29 cellular contexts compared by ENCODE assay signal in the genomic region with DNA sequence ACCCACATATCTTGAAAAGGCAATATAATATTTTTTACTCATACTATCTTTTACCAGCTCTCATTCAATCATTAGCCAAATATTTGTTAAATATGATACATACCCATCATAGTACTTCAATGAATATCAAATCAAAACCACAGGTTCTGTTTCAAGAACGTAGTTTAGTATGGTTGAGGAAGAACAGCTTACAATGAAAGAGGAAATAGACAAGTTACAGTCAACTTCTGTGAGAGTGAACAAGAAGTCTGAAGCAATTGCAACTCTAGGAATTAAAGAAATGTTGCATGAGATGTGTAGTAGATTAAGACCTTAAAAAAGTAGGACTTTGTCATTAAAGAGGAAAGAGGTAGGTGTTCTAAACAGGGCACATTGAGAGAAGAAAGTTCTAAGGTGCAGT. TPM values are rescaled to one million over a fixed set of nuclear protein-coding genes. Genes with fewer than 3 reads are reported as not detected.
"Had no signal": no experiment of that assay in that cellular context is flagged by ENCODE, and none has a peak within 500 bp of the region (broad histone marks: within the 10 kb centered on the region; RNA-seq: fewer than 3 reads in every experiment).

No MANE protein-coding gene starts in this region.

- H3K27ac Mint-ChIP-seq: activated CD4-positive, alpha-beta memory T cell treated with anti-CD3 and anti-CD28 coated beads for 36 hours; activated CD4-positive, alpha-beta T cell treated with anti-CD3 and anti-CD28 coated beads, Interleukin-2, amount 10 ng/mL, durations not matched to agents 24 days and 14 days; activated naive CD4-positive, alpha-beta T cell treated with anti-CD3 and anti-CD28 coated beads, Interleukin-2, amount 50 U/mL, for 72 hours; activated T-helper 2 cell treated with anti-CD3 and anti-CD28 coated beads, Interferon-gamma antibody, Interleukin-2, Interleukin-4, amounts not matched to agents 10 μg/mL and 5 μg/mL and 100 μg/mL, durations not matched to agents 14 hours and 24 hours and 36 hours; natural killer cell treated with Interleukin-12 subunit alpha and Interleukin-12 subunit beta and Interleukin-15 and Interleukin-18, amount 100 ng/mL, for 72 hours; stimulated activated naive CD8-positive, alpha-beta T cell treated with anti-CD3 and anti-CD28 coated beads, Interleukin-15, Interleukin-2, amounts not matched to agents 100 ng/mL and 50 ng/mL, for 24 hours; T-helper 1 cell treated with Interleukin-12 subunit alpha and Interleukin-12 subunit beta and Interleukin-4 antibody, amounts not matched to agents 30 μg/mL and 1 μg/mL, for 36 hours had no signal

- ATAC-seq: activated CD4-positive, CD25-positive, alpha-beta regulatory T cell treated with anti-CD3 and anti-CD28 coated beads, Interleukin-2, amount 50 U/mL, for 24 hours; activated naive CD4-positive, alpha-beta T cell treated with anti-CD3 and anti-CD28 coated beads, Interleukin-2, amount 50 U/mL, for 72 hours; heart right ventricle; left ventricle myocardium superior; mucosa of descending colon; natural killer cell treated with Interleukin-12 subunit alpha and Interleukin-12 subunit beta and Interleukin-15 and Interleukin-18, amount 100 ng/mL, for 72 hours; right lobe of liver had no signal

- H3K27me3 Mint-ChIP-seq: activated CD4-positive, alpha-beta memory T cell treated with anti-CD3 and anti-CD28 coated beads for 36 hours; activated CD4-positive, alpha-beta T cell treated with anti-CD3 and anti-CD28 coated beads, Interleukin-2, amount 10 ng/mL, durations not matched to agents 24 days and 14 days; natural killer cell treated with Interleukin-12 subunit alpha and Interleukin-12 subunit beta and Interleukin-15 and Interleukin-18, amount 100 ng/mL, for 72 hours; stimulated activated naive CD8-positive, alpha-beta T cell treated with anti-CD3 and anti-CD28 coated beads, Interleukin-15, Interleukin-2, amounts not matched to agents 100 ng/mL and 50 ng/mL, for 24 hours had no signal

- H3K4me3 Mint-ChIP-seq: activated CD4-positive, alpha-beta memory T cell treated with anti-CD3 and anti-CD28 coated beads for 36 hours; activated CD4-positive, alpha-beta T cell treated with anti-CD3 and anti-CD28 coated beads, Interleukin-2, amount 10 ng/mL, durations not matched to agents 24 days and 14 days; natural killer cell treated with Interleukin-12 subunit alpha and Interleukin-12 subunit beta and Interleukin-15 and Interleukin-18, amount 100 ng/mL, for 72 hours; stimulated activated naive CD8-positive, alpha-beta T cell treated with anti-CD3 and anti-CD28 coated beads, Interleukin-15, Interleukin-2, amounts not matched to agents 100 ng/mL and 50 ng/mL, for 24 hours; T-helper 1 cell treated with Interleukin-12 subunit alpha and Interleukin-12 subunit beta and Interleukin-4 antibody, amounts not matched to agents 30 μg/mL and 1 μg/mL, for 36 hours had no signal

- H3K4me1 Mint-ChIP-seq: activated CD4-positive, alpha-beta T cell treated with anti-CD3 and anti-CD28 coated beads, Interleukin-2, amount 10 ng/mL, durations not matched to agents 24 days and 14 days had no signal

- H3K9me3 Mint-ChIP-seq: activated CD4-positive, alpha-beta memory T cell treated with anti-CD3 and anti-CD28 coated beads for 36 hours; activated CD4-positive, alpha-beta T cell treated with anti-CD3 and anti-CD28 coated beads, Interleukin-2, amount 10 ng/mL, durations not matched to agents 24 days and 14 days; activated T-helper 2 cell treated with anti-CD3 and anti-CD28 coated beads, Interferon-gamma antibody, Interleukin-2, Interleukin-4, amounts not matched to agents 10 μg/mL and 5 μg/mL and 100 μg/mL, durations not matched to agents 14 hours and 24 hours and 36 hours; T-helper 1 cell treated with Interleukin-12 subunit alpha and Interleukin-12 subunit beta and Interleukin-4 antibody, amounts not matched to agents 30 μg/mL and 1 μg/mL, for 36 hours had no signal

- H3K9me3 ChIP-seq: esophagus squamous epithelium, mucosa of descending colon, right lobe of liver, thoracic aorta, uterus had no signal

- DNase-seq: activated CD4-positive, alpha-beta memory T cell treated with anti-CD3 and anti-CD28 coated beads for 36 hours; activated CD4-positive, alpha-beta T cell treated with anti-CD3 and anti-CD28 coated beads, Interleukin-2, amount 10 ng/mL, durations not matched to agents 24 days and 14 days; activated CD8-positive, alpha-beta memory T cell treated with anti-CD3 and anti-CD28 coated beads, Interleukin-2, amount 50 U/mL, for 48 hours; activated T-cell treated with anti-CD3 and anti-CD28 coated beads, Interleukin-2, amount 50 U/mL, for 48 hours; dermis blood vessel endothelial cell; effector CD8-positive, alpha-beta T cell; esophagus squamous epithelium; foreskin melanocyte; heart right ventricle; left ventricle myocardium superior; mucosa of descending colon; posterior cingulate gyrus; right lobe of liver; stimulated activated CD4-positive, alpha-beta T cell treated with anti-CD3 and anti-CD28 coated beads, Interleukin-4, amount 100 ng/mL, for 1 hour; T-helper 9 cell; trophoblast cell; uterus; WERI-Rb-1 had no signal

- H3K4me3 ChIP-seq: esophagus squamous epithelium, heart right ventricle, mucosa of descending colon, right lobe of liver, thoracic aorta, uterus had no signal

- H3K36me3 ChIP-seq: esophagus squamous epithelium, heart right ventricle, right lobe of liver, thoracic aorta, uterus, WERI-Rb-1 had no signal

- H3K36me3 Mint-ChIP-seq: activated CD4-positive, alpha-beta memory T cell treated with anti-CD3 and anti-CD28 coated beads for 36 hours; activated naive CD4-positive, alpha-beta T cell treated with anti-CD3 and anti-CD28 coated beads, Interleukin-2, amount 50 U/mL, for 72 hours; natural killer cell treated with Interleukin-12 subunit alpha and Interleukin-12 subunit beta and Interleukin-15 and Interleukin-18, amount 100 ng/mL, for 72 hours had no signal

- FAIRE-seq: bronchial epithelial cell, islet of Langerhans had no signal

- H3K4me1 ChIP-seq: esophagus squamous epithelium, heart right ventricle, right lobe of liver, uterus had no signal

- H3K27me3 ChIP-seq: esophagus squamous epithelium, heart right ventricle, right lobe of liver, uterus had no signal

- H3K27ac ChIP-seq: epithelial cell of prostate, esophagus squamous epithelium, heart right ventricle, right lobe of liver, thoracic aorta, uterus, WERI-Rb-1 had no signal

RNA-seq across cellular contexts. Expression of gene BCHE, which starts 9.3 kb away (rescaled TPM):
- total RNA-seq: activated CD4-positive, alpha-beta memory T cell treated with anti-CD3 and anti-CD28 coated beads for 36 hours; activated CD4-positive, alpha-beta T cell treated with anti-CD3 and anti-CD28 coated beads, Interleukin-2, amount 10 ng/mL, durations not matched to agents 24 days and 14 days; activated naive CD4-positive, alpha-beta T cell treated with anti-CD3 and anti-CD28 coated beads, Interleukin-2, amount 50 U/mL, for 72 hours; activated T-helper 2 cell treated with anti-CD3 and anti-CD28 coated beads, Interferon-gamma antibody, Interleukin-2, Interleukin-4, amounts not matched to agents 10 μg/mL and 5 μg/mL and 100 μg/mL, durations not matched to agents 14 hours and 24 hours and 36 hours; natural killer cell treated with Interleukin-12 subunit alpha and Interleukin-12 subunit beta and Interleukin-15 and Interleukin-18, amount 100 ng/mL, for 72 hours; osteoblast had no signal
